ENCODE assay signal across 21 cellular contexts in the genomic region with DNA sequence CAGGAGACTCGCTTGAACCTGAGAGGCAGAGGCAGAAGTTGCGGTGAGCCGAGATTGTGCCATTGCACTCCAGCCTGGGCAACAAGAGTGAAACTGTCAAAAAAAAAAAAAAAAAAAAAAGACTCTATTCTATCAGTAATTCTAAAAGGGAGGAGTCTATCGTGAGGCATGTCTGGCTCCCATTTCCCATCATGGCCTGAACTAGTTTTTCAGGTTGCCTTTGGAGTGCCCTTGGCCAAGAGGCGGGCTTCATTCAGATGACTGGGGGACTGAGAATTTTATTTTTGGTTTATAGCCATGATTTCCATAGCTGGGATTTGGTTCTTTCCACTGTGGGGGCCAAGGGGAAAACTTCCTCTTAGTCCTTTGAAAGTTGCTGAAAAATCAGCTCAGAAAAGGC. TPM values are rescaled to one million over a fixed set of nuclear protein-coding genes. Genes with fewer than 3 reads are reported as not detected.
DNase-seq lines count a peak whose midpoint lies in the region; ATAC-seq and TF ChIP-seq lines count a peak whose summit lies in the region.
"Had no signal": no experiment of that assay in that cellular context is flagged by ENCODE, and none has a peak within 500 bp of the region (broad histone marks: within the 10 kb centered on the region; RNA-seq: fewer than 3 reads in every experiment).

No MANE protein-coding gene starts in this region.

- no peak overlapping the region for H3K27ac Mint-ChIP-seq in CD4-positive, alpha-beta T cell
- H3K27ac Mint-ChIP-seq in IgD-negative memory B cell (peak overlapping the region; percentile 47 to 73 (median 68)), nephron (peak overlapping the region in 1 of 3 experiments; percentile 68)
- H3K27ac Mint-ChIP-seq in activated CD8-positive, alpha-beta memory T cell treated with anti-CD3 and anti-CD28 coated beads, Interleukin-2, amount 10 ng/mL, durations not matched to agents 7 days and 5 days = no peak overlapping the region

- H3K4me1 Mint-ChIP-seq in CD4-positive, alpha-beta T cell (ENCODE audit: low read depth) = peaks cover 25% of the 10 kb centered on the region
- H3K4me1 Mint-ChIP-seq in IgD-negative memory B cell = peaks cover 5 to 31% (median 24%) of the 10 kb centered on the region in 3 donors
- H3K4me1 Mint-ChIP-seq in nephron = peaks cover 19% of the 10 kb centered on the region
- peaks cover 24% of the 10 kb centered on the region for H3K4me1 Mint-ChIP-seq in activated CD8-positive, alpha-beta memory T cell treated with anti-CD3 and anti-CD28 coated beads, Interleukin-2, amount 10 ng/mL, durations not matched to agents 7 days and 5 days

- no peak for TF ChIP-seq CTCF in CD4-positive, alpha-beta T cell (IDR thresholded peaks at IDR 0.05)
- no peak for TF ChIP-seq CTCF in epithelial cell of esophagus (IDR thresholded peaks at IDR 0.05; ENCODE audit: insufficient read depth, low read depth, low read length, missing control alignments)
- TF ChIP-seq CTCF in nephron (IDR thresholded peaks at IDR 0.05; ENCODE audit: unreplicated experiment in 3 of 3) = no peak

- H3K27me3 ChIP-seq in CD4-positive, alpha-beta T cell (ENCODE audit: control insufficient read depth, insufficient read depth, low read length) = no peaks in the 10 kb centered on the region
- H3K27me3 ChIP-seq: SJSA1 had no signal

- H3K9me3 ChIP-seq in CD4-positive, alpha-beta T cell (ENCODE audit: control insufficient read depth, low read length) = no peaks in the 10 kb centered on the region
- H3K9me3 ChIP-seq: SJSA1 had no signal

- intact Hi-C loops in CD4-positive, alpha-beta T cell (cut with DNase I, micrococcal nuclease) = loop anchor here (10.0 kb wide), 3 partner anchors 92 to 1952 kb away; a partner anchor contains a TSS

- no peak overlapping the region for H3K4me3 ChIP-seq in epithelial cell of esophagus (ENCODE audit: low read length)
- H3K4me3 ChIP-seq: GM23338, SJSA1 had no signal

- no peaks in the 10 kb centered on the region for H3K27me3 Mint-ChIP-seq in CD4-positive, alpha-beta T cell
- no peaks in the 10 kb centered on the region for H3K27me3 Mint-ChIP-seq in IgD-negative memory B cell
- no peaks in the 10 kb centered on the region for H3K27me3 Mint-ChIP-seq in nephron (ENCODE audit: low read depth)
- no peaks in the 10 kb centered on the region for H3K27me3 Mint-ChIP-seq in activated CD8-positive, alpha-beta memory T cell treated with anti-CD3 and anti-CD28 coated beads, Interleukin-2, amount 10 ng/mL, durations not matched to agents 7 days and 5 days

- H3K36me3 Mint-ChIP-seq in CD4-positive, alpha-beta T cell (ENCODE audit: low read depth) = peaks cover 31% of the 10 kb centered on the region
- H3K36me3 Mint-ChIP-seq in IgD-negative memory B cell (no peaks in the 10 kb centered on the region), nephron (ENCODE audit: low read depth) (peaks cover 14% of the 10 kb centered on the region)
- no peaks in the 10 kb centered on the region for H3K36me3 Mint-ChIP-seq in activated CD8-positive, alpha-beta memory T cell treated with anti-CD3 and anti-CD28 coated beads, Interleukin-2, amount 10 ng/mL, durations not matched to agents 7 days and 5 days

- no peak overlapping the region for H3K27ac ChIP-seq in CD4-positive, alpha-beta T cell (ENCODE audit: low read depth, low read length)
- H3K27ac ChIP-seq: SJSA1 had no signal

- peak overlapping the region; percentile 68 for H3K4me3 Mint-ChIP-seq in CD4-positive, alpha-beta T cell
- H3K4me3 Mint-ChIP-seq in IgD-negative memory B cell (no peak overlapping the region), nephron (peak overlapping the region in 2 of 3 experiments; percentile 38 to 47)
- no peak overlapping the region for H3K4me3 Mint-ChIP-seq in activated CD8-positive, alpha-beta memory T cell treated with anti-CD3 and anti-CD28 coated beads, Interleukin-2, amount 10 ng/mL, durations not matched to agents 7 days and 5 days
- H3K4me3 Mint-ChIP-seq: CD14-positive monocyte, GM23338 had no signal

- POLR2A ChIA-PET in CD4-positive, alpha-beta T cell (lab: Charles Lee) = no interaction called here

- CTCF ChIA-PET in CD4-positive, alpha-beta T cell (lab: Charles Lee) = no interaction called here
- CTCF ChIA-PET in activated CD8-positive, alpha-beta memory T cell treated with anti-CD3 and anti-CD28 coated beads, Interleukin-2, amount 10 ng/mL, durations not matched to agents 7 days and 5 days (lab: Charles Lee) = interaction anchor here (0.7 kb wide), 1 partner anchor 81 kb away, joined by 3 read pairs; no protein-coding TSS in a partner anchor

- H3K9me3 Mint-ChIP-seq in CD4-positive, alpha-beta T cell = no peaks in the 10 kb centered on the region
- H3K9me3 Mint-ChIP-seq in IgD-negative memory B cell (no peaks in the 10 kb centered on the region), nephron (no peaks in the 10 kb centered on the region)
- H3K9me3 Mint-ChIP-seq in activated CD8-positive, alpha-beta memory T cell treated with anti-CD3 and anti-CD28 coated beads, Interleukin-2, amount 10 ng/mL, durations not matched to agents 7 days and 5 days (ENCODE audit: low read depth) = no peaks in the 10 kb centered on the region
- H3K9me3 Mint-ChIP-seq: CD14-positive monocyte had no signal

- no peak for ATAC-seq in CD4-positive, alpha-beta T cell (ENCODE audit: poor library complexity)
- ATAC-seq in activated CD8-positive, alpha-beta memory T cell treated with anti-CD3 and anti-CD28 coated beads, Interleukin-2, amount 10 ng/mL, durations not matched to agents 7 days and 5 days = no peak
- ATAC-seq: GM23338, Panc1 had no signal

- no peak for DNase-seq in CD4-positive, alpha-beta T cell
- peak; percentile 55 for DNase-seq in epithelial cell of esophagus (ENCODE audit: low read depth)
- no peak for DNase-seq in NCI-H187 (lab: John Stamatoyannopoulos, UW)
- DNase-seq in NCI-H2081 (lab: John Stamatoyannopoulos, UW) = no peak
- DNase-seq in activated CD8-positive, alpha-beta memory T cell treated with anti-CD3 and anti-CD28 coated beads, Interleukin-2, amount 10 ng/mL, durations not matched to agents 7 days and 5 days = no peak
- DNase-seq: COR-L47, DMS 273 treated with DMSO at 0.1 percent for 48 hours, GF-D8, HCEC 1CT, NCI-H1105 treated with DMSO at 0.1 percent for 48 hours, NCI-H1694, NCI-H345, NCI-H524 treated with DMSO at 0.1 percent for 48 hours had no signal

RNA-seq across cellular contexts. Expression of a gene that starts 3.5 kb away (rescaled TPM):
- 10 to 100 TPM; 26.7 to 27.4 TPM for total RNA-seq in CD4-positive, alpha-beta T cell
- polyA plus RNA-seq in IgD-negative memory B cell = 68.3 TPM
- total RNA-seq in activated CD8-positive, alpha-beta memory T cell treated with anti-CD3 and anti-CD28 coated beads, Interleukin-2, amount 10 ng/mL, durations not matched to agents 7 days and 5 days = 10 to 100 TPM; 13.2 to 17.9 TPM

RNA-seq across cellular contexts. Expression of a gene that starts 8.1 kb away (rescaled TPM):
- total RNA-seq in CD4-positive, alpha-beta T cell = not detected
- 83.0 TPM for polyA plus RNA-seq in IgD-negative memory B cell
- total RNA-seq in activated CD8-positive, alpha-beta memory T cell treated with anti-CD3 and anti-CD28 coated beads, Interleukin-2, amount 10 ng/mL, durations not matched to agents 7 days and 5 days = not detected
- total RNA-seq: Daoy, GM23338, LHCN-M2, SJSA1 had no signal
- polyA plus RNA-seq: GM23338 had no signal

RNA-seq across cellular contexts. Expression of a gene that starts 31.2 kb away (rescaled TPM):
- total RNA-seq in CD4-positive, alpha-beta T cell = 10 to 100 TPM; 10.6 to 12.3 TPM
- 0.74 TPM for polyA plus RNA-seq in IgD-negative memory B cell
- 10 to 100 TPM; 14.9 to 22.9 TPM for total RNA-seq in activated CD8-positive, alpha-beta memory T cell treated with anti-CD3 and anti-CD28 coated beads, Interleukin-2, amount 10 ng/mL, durations not matched to agents 7 days and 5 days
- total RNA-seq: Daoy had no signal

RNA-seq across cellular contexts. Expression of a gene that starts 57.3 kb away (rescaled TPM):
- total RNA-seq in CD4-positive, alpha-beta T cell = 100 to 1,000 TPM; 257 to 269 TPM
- polyA plus RNA-seq in IgD-negative memory B cell = 77.7 TPM
- 100 to 1,000 TPM; 111 to 176 TPM for total RNA-seq in activated CD8-positive, alpha-beta memory T cell treated with anti-CD3 and anti-CD28 coated beads, Interleukin-2, amount 10 ng/mL, durations not matched to agents 7 days and 5 days

Comparison
In these comparisons a context has a peak if more than half of its experiments do, and no peak if none do; other contexts are left out.
1. H3K27ac Mint-ChIP-seq: peak in IgD-negative memory B cell (3 of 3); none in CD4-positive, alpha-beta T cell (single experiment) and activated CD8-positive, alpha-beta memory T cell treated with anti-CD3 and anti-CD28 coated beads, Interleukin-2, amount 10 ng/mL, durations not matched to agents 7 days and 5 days (single experiment).
2. H3K4me3 Mint-ChIP-seq: peak in CD4-positive, alpha-beta T cell (single experiment) and nephron (2 of 3); none in IgD-negative memory B cell (0 of 4) and activated CD8-positive, alpha-beta memory T cell treated with anti-CD3 and anti-CD28 coated beads, Interleukin-2, amount 10 ng/mL, durations not matched to agents 7 days and 5 days (single experiment).